ENCODE assay signal across 8 cellular contexts in the genomic region with DNA sequence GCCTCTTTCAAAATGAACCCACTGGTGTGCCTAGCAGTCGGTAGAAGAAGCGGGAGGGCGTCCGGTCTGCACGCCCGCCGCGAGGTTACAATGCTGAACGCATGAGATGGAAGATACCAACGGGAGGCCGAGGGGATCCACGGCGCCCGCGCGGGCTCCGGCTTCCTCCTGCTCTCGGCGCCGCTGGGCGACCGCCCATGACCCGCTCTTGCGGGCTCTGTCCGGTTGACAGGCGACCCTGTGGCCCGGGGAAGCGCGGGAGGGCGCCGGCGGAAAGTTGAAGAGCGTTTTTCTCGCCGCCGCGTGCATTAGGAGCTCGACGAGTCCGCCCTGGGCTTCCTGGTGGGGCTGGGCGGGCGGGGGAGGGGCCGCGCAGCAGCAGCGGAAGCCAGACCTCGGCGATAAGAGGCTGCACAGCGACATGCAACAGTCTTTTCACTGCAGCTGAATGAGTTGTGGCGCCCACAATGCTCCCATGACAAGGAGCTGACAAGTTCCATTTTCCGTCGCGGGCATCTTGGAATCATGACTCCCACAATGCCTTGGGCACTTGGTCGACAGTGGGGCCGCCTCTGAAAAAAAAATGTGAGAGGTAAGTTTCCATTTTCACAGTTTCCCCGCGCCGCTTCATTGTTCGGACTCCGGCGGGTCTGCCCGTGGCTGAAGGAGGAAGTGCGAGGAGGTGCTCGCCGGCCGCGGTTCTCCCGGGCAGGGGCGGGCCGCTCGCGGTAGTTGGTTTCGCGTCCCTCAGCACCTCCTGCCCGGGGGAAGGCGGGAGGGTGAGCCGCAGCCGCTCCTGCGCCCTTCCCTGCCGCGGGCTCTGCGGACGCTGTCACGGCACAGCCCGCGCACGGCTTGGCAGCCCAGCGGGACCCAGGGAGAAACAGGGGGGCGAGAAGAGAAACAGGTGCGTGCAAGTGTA. TPM values are rescaled to one million over a fixed set of nuclear protein-coding genes. Genes with fewer than 3 reads are reported as not detected.
DNase-seq lines count a peak whose midpoint lies in the region; ATAC-seq and TF ChIP-seq lines count a peak whose summit lies in the region.

A gene with protein sequence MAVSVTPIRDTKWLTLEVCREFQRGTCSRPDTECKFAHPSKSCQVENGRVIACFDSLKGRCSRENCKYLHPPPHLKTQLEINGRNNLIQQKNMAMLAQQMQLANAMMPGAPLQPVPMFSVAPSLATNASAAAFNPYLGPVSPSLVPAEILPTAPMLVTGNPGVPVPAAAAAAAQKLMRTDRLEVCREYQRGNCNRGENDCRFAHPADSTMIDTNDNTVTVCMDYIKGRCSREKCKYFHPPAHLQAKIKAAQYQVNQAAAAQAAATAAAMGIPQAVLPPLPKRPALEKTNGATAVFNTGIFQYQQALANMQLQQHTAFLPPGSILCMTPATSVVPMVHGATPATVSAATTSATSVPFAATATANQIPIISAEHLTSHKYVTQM (plus strand): TSS at position 429 of the 922 bp plus-strand sequence. CDS start 31,265 bp downstream, outside the sequence.

- peaks cover 44% of the 10 kb centered on the region for H3K4me1 ChIP-seq in Karpas-422 (ENCODE audit: low read length)
- peaks cover 23 to 75% (median 29%) of the 10 kb centered on the region in 3 donors for H3K4me1 ChIP-seq in esophagus squamous epithelium

- H4K20me1 ChIP-seq in Karpas-422 (ENCODE audit: insufficient read depth, low read depth, low read length): peaks cover 9% of the 10 kb centered on the region; the same call in 1 of the 2 replicates

- TF ChIP-seq POLR2A in esophagus squamous epithelium (IDR thresholded peaks at IDR 0.05): peak in 3 of 4 donors; percentile 21 to 62 (median 59)

- WGBS in esophagus squamous epithelium, 2 donors: 0 to 2% methylated on average over 13 to 14 of the region's 89 CpGs

- H3K79me2 ChIP-seq in Karpas-422 (ENCODE audit: low read length): peaks cover 49% of the 10 kb centered on the region

- peak within 1 kb of the TSS; percentile 96 for H3K4me2 ChIP-seq in Karpas-422 (ENCODE audit: low read depth, low read length, poor library complexity, severe bottlenecking)

- no peaks in the 10 kb centered on the region for H3K9me3 ChIP-seq in Karpas-422 (ENCODE audit: low read length)
- no peaks in the 10 kb centered on the region for H3K9me3 ChIP-seq in esophagus squamous epithelium

- H3K27ac ChIP-seq in Karpas-422 (ENCODE audit: low read length) (peak within 1 kb of the TSS; percentile 91), esophagus squamous epithelium (peak within 1 kb of the TSS; percentile 94 to 100 (median 99))

- TF ChIP-seq CTCF in esophagus squamous epithelium (IDR thresholded peaks at IDR 0.05): peak in 2 of 6 experiments; percentile 5 to 7

- H3K4me3 ChIP-seq in Karpas-422 (ENCODE audit: low read length): peak within 1 kb of the TSS; percentile 91
- H3K4me3 ChIP-seq in esophagus squamous epithelium: peak within 1 kb of the TSS; percentile 63 to 95 (median 80)

- ATAC-seq in GM21737 (IDR thresholded peaks at IDR 0.05; ENCODE audit: unreplicated experiment): peak; percentile 70

- peak within 1 kb of the TSS; percentile 96 for H3K9ac ChIP-seq in Karpas-422 (ENCODE audit: low read length)

- H3K9me2 ChIP-seq in Karpas-422 (replicated peaks; ENCODE audit: insufficient read depth, low read length): no peaks in the 10 kb centered on the region

- DNase-seq in DMS53 treated with DMSO at 0.1 percent for 48 hours (lab: John Stamatoyannopoulos, UW; ENCODE audit: unreplicated experiment) (peak; percentile 64), Karpas-422 (peak; percentile 93), RPMI7951 (ENCODE audit: low read depth) (peak; percentile 89), activated T-helper 1 cell treated with Interleukin-2 at 50 U/mL for 16 hours (ENCODE audit: low read depth) (peak; percentile 72), esophagus squamous epithelium (lab: John Stamatoyannopoulos, UW) (peak; percentile 56), myocyte (ENCODE audit: low read depth) (peak; percentile 80)
- DNase-seq in stimulated activated CD8-positive, alpha-beta memory T cell treated with anti-CD3 and anti-CD28 coated beads, Interleukin-7, amount 100 ng/mL, for 48 hours (ENCODE audit: extremely low read depth in 1 of 2, low read depth in 1 of 2): peak; percentile 73 to 87

- intact Hi-C loops in esophagus squamous epithelium (cut with DNase I): no loop called here

- no peaks in the 10 kb centered on the region; the same call in 1 of the 2 replicates for H3K27me3 ChIP-seq in Karpas-422 (ENCODE audit: low read length)
- H3K27me3 ChIP-seq in esophagus squamous epithelium: no peaks in the 10 kb centered on the region

- H2AFZ ChIP-seq in Karpas-422 (ENCODE audit: low read length): peak within 1 kb of the TSS; percentile 15; the same call in 1 of the 2 replicates

- H3K36me3 ChIP-seq in Karpas-422 (ENCODE audit: insufficient read depth, low read length) (peaks cover 12% of the 10 kb centered on the region; the same call in 1 of the 2 replicates), esophagus squamous epithelium (no peaks in the 10 kb centered on the region)

RNA-seq across cellular contexts. Expression of the gene that starts here (rescaled TPM):
- 172 and 265 TPM in 2 replicates for total RNA-seq in Karpas-422 (2014; rRNA removed; shearing (Covaris generic); ENCODE audit: low replicate concordance)
- total RNA-seq in RPMI7951 (2014; rRNA removed; shearing (Covaris generic)): 249 and 318 TPM in 2 replicates
- 100 to 1,000 TPM in 3 of 4 donors, 10 to 100 TPM in 1; 94.0 to 318 (median 161) TPM for total RNA-seq in esophagus squamous epithelium
- total RNA-seq in myocyte: 83.7 and 115 TPM in 2 replicates
- polyA plus RNA-seq in myocyte (2012): 32.9 TPM

Comparison
In these comparisons a context has a peak if more than half of its experiments do, and no peak if none do; other contexts are left out.
1. Peak in every context shown above with its lines: DNase-seq, ATAC-seq, H3K4me3 ChIP-seq and H3K27ac ChIP-seq.